ENCODE assay signal across 6 cellular contexts in genomic region chr7:130772456-130772855, GRCh38. TPM values are rescaled to one million over a fixed set of nuclear protein-coding genes. Genes with fewer than 3 reads are reported as not detected.
"Had no signal": no experiment of that assay in that cellular context is flagged by ENCODE, and none has a peak within 500 bp of the region (broad histone marks: within the 10 kb centered on the region; RNA-seq: fewer than 3 reads in every experiment).

No MANE protein-coding gene starts in this region.

RNA-seq across cellular contexts. Expression of gene KLF14, which starts 38.4 kb away (rescaled TPM):
- total RNA-seq: temporal lobe, thoracic aorta, thyroid gland, upper lobe of right lung, vagina had no signal
- polyA plus RNA-seq: stomach had no signal
